ENCODE assay signal across 23 cellular contexts in genomic region chr7:29087840-29088169, GRCh38. TPM values are rescaled to one million over a fixed set of nuclear protein-coding genes. Genes with fewer than 3 reads are reported as not detected.
A peak's percentile ranks its signal among the peaks of the same experiment; 100 is the strongest.
DNase-seq lines count a peak whose midpoint lies in the region; ATAC-seq and TF ChIP-seq lines count a peak whose summit lies in the region.
"Had no signal": no experiment of that assay in that cellular context is flagged by ENCODE, and none has a peak within 500 bp of the region (broad histone marks: within the 10 kb centered on the region; RNA-seq: fewer than 3 reads in every experiment).

No MANE protein-coding gene starts in this region.

- ATAC-seq in Right ventricle myocardium superior (ENCODE audit: poor library complexity) = peak; percentile 63
- ATAC-seq in PC-3 = peak; percentile 33; the same call in 1 of the 2 replicates
- ATAC-seq in left lung = peak; percentile 39
- no peak for ATAC-seq in HG02970 (IDR thresholded peaks at IDR 0.05; ENCODE audit: low FRiP score, unreplicated experiment)
- ATAC-seq: A549; effector memory CD8-positive, alpha-beta T cell; naive thymus-derived CD8-positive, alpha-beta T cell; pancreas had no signal

- H3K4me2 ChIP-seq in PC-3 (ENCODE audit: low read length) = no peak overlapping the region
- H3K4me2 ChIP-seq: A549, PC-9 had no signal

- H3K4me3 ChIP-seq in PC-3 (ENCODE audit: low read length) (no peak overlapping the region), left lung (no peak overlapping the region), transverse colon (no peak overlapping the region)
- H3K4me3 ChIP-seq: A549, esophagus squamous epithelium, HAP-1, pancreas, PC-9 had no signal

- intact Hi-C loops in Right ventricle myocardium superior (cut with DNase I) (no loop called here), cardiac septum (cut with DNase I) (no loop called here), PC-3 (cut with micrococcal nuclease) (no loop called here), left lung (cut with DNase I) (no loop called here), transverse colon (cut with DNase I; ENCODE audit: low total_unique reads) (no loop called here)

- CTCF ChIA-PET in PC-3 (lab: Charles Lee) = interaction anchor here (0.6 kb wide), 1 partner anchor 94 kb away, joined by 3 read pairs; no protein-coding TSS in a partner anchor

- H3K9me3 ChIP-seq in PC-3 (ENCODE audit: low read length) = no peaks in the 10 kb centered on the region
- H3K9me3 ChIP-seq in left lung = no peaks in the 10 kb centered on the region
- no peaks in the 10 kb centered on the region for H3K9me3 ChIP-seq in transverse colon
- H3K9me3 ChIP-seq: A549, esophagus squamous epithelium, HAP-1, pancreas had no signal

- TF ChIP-seq CTCF in PC-3 (conservative IDR thresholded peaks at IDR 0.05; ENCODE audit: low read depth, low read length) (no peak), left lung (IDR thresholded peaks at IDR 0.05) (no peak), transverse colon (IDR thresholded peaks at IDR 0.05) (no peak)

- H2AFZ ChIP-seq in PC-3 (ENCODE audit: low read length) = no peak overlapping the region
- H2AFZ ChIP-seq: PC-9 had no signal

- TF ChIP-seq POLR2A in transverse colon (IDR thresholded peaks at IDR 0.05) = no peak

- H3K27me3 ChIP-seq in PC-3 (ENCODE audit: low read length) (no peaks in the 10 kb centered on the region), left lung (no peaks in the 10 kb centered on the region), transverse colon (no peaks in the 10 kb centered on the region)
- H3K27me3 ChIP-seq: esophagus squamous epithelium, pancreas had no signal

- TF ChIP-seq EP300 in transverse colon (IDR thresholded peaks at IDR 0.05; ENCODE audit: low read depth) = no peak

- H3K9ac ChIP-seq in PC-3 (ENCODE audit: low read length) = no peak overlapping the region

- WGBS in transverse colon (ENCODE audit: low coverage in 1 of 2), 2 donors = 22 to 33% methylated on average over 1 of the region's 1 CpG

- no peaks in the 10 kb centered on the region for H3K9me2 ChIP-seq in PC-3 (replicated peaks; ENCODE audit: low read length)

- no peaks in the 10 kb centered on the region for H3F3A ChIP-seq in PC-3 (ENCODE audit: low read length, unreplicated experiment)

- no peaks in the 10 kb centered on the region for H3K79me2 ChIP-seq in PC-3 (ENCODE audit: low read length)

- BruUV-seq in PC-3 (replicated peaks; lab: Mats Ljungman, UMichigan) = no TSS peak

- H4K20me1 ChIP-seq in PC-3 (ENCODE audit: low read length) = no peaks in the 10 kb centered on the region

- H3K36me3 ChIP-seq in PC-3 (ENCODE audit: low read depth, low read length) (no peaks in the 10 kb centered on the region), left lung (no peaks in the 10 kb centered on the region), transverse colon (no peaks in the 10 kb centered on the region)
- H3K36me3 ChIP-seq: esophagus squamous epithelium, pancreas had no signal

- H3K4me1 ChIP-seq in PC-3 (ENCODE audit: insufficient read depth, low read length) (no peaks in the 10 kb centered on the region), left lung (peaks cover 13 to 46% of the 10 kb centered on the region in 2 donors), transverse colon (peaks cover 4 to 40% (median 18%) of the 10 kb centered on the region in 4 donors)
- H3K4me1 ChIP-seq: A549, HAP-1 had no signal

- POLR2A ChIA-PET in PC-3 (lab: Charles Lee; ENCODE audit: unreplicated experiment) = no interaction called here

- no peak for DNase-seq in Right ventricle myocardium superior
- DNase-seq in cardiac septum (ENCODE audit: low spot score) = no peak
- DNase-seq in PC-3 = no peak
- no peak for DNase-seq in left lung
- no peak for DNase-seq in transverse colon
- no peak for DNase-seq in mesenteric fat pad (ENCODE audit: low spot score)
- DNase-seq in stimulated activated CD4-positive, alpha-beta T cell treated with anti-CD3 and anti-CD28 coated beads, Interleukin-15, amount 100 ng/mL, for 24 hours = no peak
- DNase-seq: activated B cell treated with CpG ODN at 0.5 μM for 24 hours; activated CD4-positive, alpha-beta memory T cell treated with anti-CD3 and anti-CD28 coated beads, Interleukin-2, amount 10 ng/mL, durations not matched to agents 7 days and 5 days; activated naive CD4-positive, alpha-beta T cell; activated T-cell treated with anti-CD3 and anti-CD28 coated beads, Interleukin-2, amount 50 U/mL, for 1 hour; amygdala; DMS79; effector memory CD8-positive, alpha-beta T cell; esophagus squamous epithelium; naive thymus-derived CD8-positive, alpha-beta T cell; NCI-H524; pancreas; PC-9; stimulated activated CD4-positive, alpha-beta T cell treated with anti-CD3 and anti-CD28 coated beads, Interleukin-4, amount 100 ng/mL, for 1 hour had no signal

- H3K27ac ChIP-seq in PC-3 (ENCODE audit: low read length) = no peak overlapping the region
- H3K27ac ChIP-seq in left lung = peak overlapping the region; percentile 13 to 35
- H3K27ac ChIP-seq in transverse colon = peak overlapping the region; percentile 34 to 68 (median 48)
- H3K27ac ChIP-seq: A549, pancreas, PC-9 had no signal

- in situ Hi-C loops in transverse colon (cut with MboI; ENCODE audit: low pct_ligation_motif_present in 1 of 4, low pct_unique_long_range_greater_than_20kb in 1 of 4, low sequenced_read_pairs in 3 of 4) = no loop called here

RNA-seq across cellular contexts. Expression of gene CPVL, which starts 58.5 kb away (rescaled TPM):
- total RNA-seq in Right ventricle myocardium superior (37.5 TPM), cardiac septum (86.9 TPM), PC-3 (2014; rRNA removed) (14.7 and 15.3 TPM in 2 replicates), left lung (10 to 100 TPM; 37.8 to 40.8 TPM), transverse colon (1 to 10 TPM in 3 of 4 donors, under 1 TPM in 1; 0.75 to 9.7 (median 4.8) TPM), mesenteric fat pad (49.8 TPM)
- total RNA-seq: activated B cell treated with CpG ODN at 0.5 μM for 24 hours, PC-9 had no signal
